9 cellular contexts compared by ENCODE assay signal in the genomic region with DNA sequence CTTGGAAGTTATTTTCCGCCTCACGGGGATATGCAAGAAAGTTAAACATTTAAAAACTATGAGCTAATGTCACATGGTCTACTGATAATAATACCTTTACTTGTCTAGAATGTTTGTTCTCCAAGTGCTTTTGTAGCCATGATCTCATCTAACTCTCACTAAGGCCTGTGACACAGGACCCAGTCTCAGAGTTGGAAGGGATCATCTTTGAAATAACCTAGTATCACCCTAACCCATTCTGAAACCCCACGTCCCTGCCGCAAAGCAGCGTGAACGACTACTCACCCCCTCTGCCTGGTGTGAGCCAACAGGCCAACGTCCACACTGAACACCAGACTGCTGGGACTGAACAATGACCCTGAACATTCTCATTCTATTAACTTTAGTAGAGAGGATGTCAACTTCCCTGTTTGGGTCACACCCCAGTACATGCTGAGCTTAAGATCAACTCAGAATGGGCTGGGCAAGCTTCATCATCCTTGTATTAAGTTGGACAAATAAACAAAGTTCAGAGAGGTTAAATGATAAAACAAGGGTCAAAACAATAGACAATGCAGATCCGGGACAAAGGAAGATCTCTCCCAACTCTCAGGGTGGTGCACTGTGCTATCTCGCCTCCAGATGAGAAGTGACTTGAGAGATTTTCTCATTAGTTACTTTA. TPM values are rescaled to one million over a fixed set of nuclear protein-coding genes. Genes with fewer than 3 reads are reported as not detected.
DNase-seq lines count a peak whose midpoint lies in the region; ATAC-seq, FAIRE-seq and TF ChIP-seq lines count a peak whose summit lies in the region.
"Had no signal": no experiment of that assay in that cellular context is flagged by ENCODE, and none has a peak within 500 bp of the region (broad histone marks: within the 10 kb centered on the region; RNA-seq: fewer than 3 reads in every experiment).

No MANE protein-coding gene starts in this region.

- peak overlapping the region; percentile 71 for H3K9ac ChIP-seq in astrocyte (ENCODE audit: low read length)

- TF ChIP-seq CTCF in astrocyte (IDR thresholded peaks at IDR 0.05; ENCODE audit: insufficient read depth, low read depth, low read length): no peak

- DNase-seq in HuH-7 (ENCODE audit: low spot score) (peak; percentile 54), astrocyte (ENCODE audit: low read depth) (peak; percentile 47), kidney glomerular epithelial cell (lab: John Stamatoyannopoulos, UW) (peak; percentile 80), superior temporal gyrus (ENCODE audit: extremely low spot score) (peak; percentile 63), GM12892 (ENCODE audit: insufficient read length) (no peak)
- DNase-seq: natural killer cell had no signal

- peak overlapping the region; percentile 97 for H3K27ac Mint-ChIP-seq in astrocyte (ENCODE audit: unreplicated experiment)
- H3K27ac Mint-ChIP-seq: natural killer cell had no signal

- peaks cover 41% of the 10 kb centered on the region for H3K4me1 Mint-ChIP-seq in astrocyte (ENCODE audit: low read depth, unreplicated experiment)

- no peak overlapping the region for H2AFZ ChIP-seq in astrocyte (ENCODE audit: low read depth, low read length)

- H4K20me1 ChIP-seq in astrocyte (ENCODE audit: insufficient read depth, low read length): no peaks in the 10 kb centered on the region

- peaks cover 14% of the 10 kb centered on the region for H3K36me3 Mint-ChIP-seq in astrocyte (ENCODE audit: low read depth, unreplicated experiment)

- peak overlapping the region; percentile 91 for H3K27ac ChIP-seq in astrocyte (ENCODE audit: low read depth, low read length)

- H3K27me3 Mint-ChIP-seq in astrocyte (ENCODE audit: low read depth, unreplicated experiment): no peaks in the 10 kb centered on the region

- peak overlapping the region; percentile 47 for H3K4me2 ChIP-seq in astrocyte (ENCODE audit: low read length)

- no peaks in the 10 kb centered on the region for H3K36me3 ChIP-seq in astrocyte (ENCODE audit: insufficient read depth, low read length)

- H3K27me3 ChIP-seq in astrocyte (ENCODE audit: insufficient read depth, low read length): no peaks in the 10 kb centered on the region

- H3K4me3 ChIP-seq in astrocyte (ENCODE audit: insufficient read depth, low read depth, low read length): no peak overlapping the region

- H3K79me2 ChIP-seq in astrocyte (ENCODE audit: insufficient read depth, low read length): no peaks in the 10 kb centered on the region

- peak overlapping the region; percentile 12 for H3K4me3 Mint-ChIP-seq in astrocyte (ENCODE audit: unreplicated experiment)
- H3K4me3 Mint-ChIP-seq: natural killer cell had no signal

- H3K4me1 ChIP-seq in astrocyte (ENCODE audit: insufficient read depth, low read length): peaks cover 27% of the 10 kb centered on the region

- ATAC-seq in HG02571 (IDR thresholded peaks at IDR 0.05; ENCODE audit: unreplicated experiment) (no peak), GM21723 (IDR thresholded peaks at IDR 0.05; ENCODE audit: unreplicated experiment) (no peak), HG03039 (IDR thresholded peaks at IDR 0.05; ENCODE audit: unreplicated experiment) (no peak)

- FAIRE-seq in astrocyte (lab: Jason Lieb, UNC) (no peak), GM12892 (lab: Jason Lieb, UNC) (no peak)

- no peak for TF ChIP-seq POLR2A in GM12892 (IDR thresholded peaks at IDR 0.05; ENCODE audit: low read depth, low read length)

- H3K9me3 Mint-ChIP-seq in astrocyte (ENCODE audit: unreplicated experiment): no peaks in the 10 kb centered on the region
- H3K9me3 Mint-ChIP-seq: natural killer cell had no signal

- no peaks in the 10 kb centered on the region for H3K9me3 ChIP-seq in astrocyte (ENCODE audit: insufficient read depth, low read depth, low read length)

RNA-seq across cellular contexts. Expression of gene BCAR1, which starts 54.8 kb away (rescaled TPM):
- 241 and 296 TPM in 2 replicates for total RNA-seq in astrocyte
- polyA plus RNA-seq in GM12892 (2012; ENCODE audit: missing spikeins): 1.5 TPM
- total RNA-seq: natural killer cell had no signal
